9 cellular contexts compared by ENCODE assay signal in the genomic region with DNA sequence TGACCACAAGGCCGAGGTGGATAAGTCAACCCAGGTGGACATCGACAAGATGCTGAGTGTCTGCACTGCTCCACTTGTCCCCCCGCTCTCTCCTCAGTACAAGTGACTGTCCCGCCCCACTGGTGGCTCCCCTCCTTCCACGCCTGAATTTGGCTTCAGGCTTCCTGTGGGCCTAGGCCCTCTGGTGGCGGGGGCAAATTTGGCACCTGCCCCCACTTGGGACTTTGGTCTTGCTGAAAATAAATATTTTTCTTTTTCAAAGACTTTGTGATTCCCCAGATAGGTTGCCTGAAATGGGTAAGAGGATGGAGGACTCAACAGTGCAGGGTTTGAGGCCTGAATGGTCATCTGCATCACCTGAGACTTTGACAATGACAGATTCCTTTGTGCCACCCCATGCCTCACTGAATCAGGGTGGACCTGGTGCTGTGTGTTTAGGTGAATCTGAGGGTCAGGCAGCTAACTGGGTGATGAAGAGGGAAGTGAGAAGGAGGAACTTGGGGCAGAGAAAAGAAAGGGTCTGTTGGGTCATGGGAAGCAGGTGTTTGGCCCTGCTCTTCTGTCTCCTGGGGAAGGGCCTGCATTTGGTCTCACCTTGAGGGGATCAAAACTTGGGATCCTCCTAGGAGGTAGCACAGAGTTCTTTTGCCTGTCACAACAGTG. TPM values are rescaled to one million over a fixed set of nuclear protein-coding genes. Genes with fewer than 3 reads are reported as not detected.
DNase-seq lines count a peak whose midpoint lies in the region; ATAC-seq and TF ChIP-seq lines count a peak whose summit lies in the region.
"Had no signal": no experiment of that assay in that cellular context is flagged by ENCODE, and none has a peak within 500 bp of the region (broad histone marks: within the 10 kb centered on the region; RNA-seq: fewer than 3 reads in every experiment).

No MANE protein-coding gene starts in this region.

- CTCF ChIA-PET in activated B cell treated with CpG ODN at 0.5 μM for 24 hours (lab: Charles Lee): interaction anchor here (0.9 to 6.6 kb wide), 12 partner anchors 8 to 187 kb away, joined by 3 to 61 read pairs (median 6); a partner anchor contains a TSS

- H3K4me3 ChIP-seq in AG09309 (ENCODE audit: control insufficient read depth, low read depth, low read length) (no peak overlapping the region), right atrium auricular region (no peak overlapping the region)

- H3K27ac ChIP-seq in right atrium auricular region: no peak overlapping the region

- H3K27me3 Mint-ChIP-seq in activated B cell treated with CpG ODN at 0.5 μM for 24 hours: no peaks in the 10 kb centered on the region
- peaks cover 22% of the 10 kb centered on the region for H3K27me3 Mint-ChIP-seq in glutamatergic neuron (ENCODE audit: unreplicated experiment)

- H3K4me1 Mint-ChIP-seq in activated B cell treated with CpG ODN at 0.5 μM for 24 hours (peaks cover 50% of the 10 kb centered on the region), glutamatergic neuron (ENCODE audit: low read depth, unreplicated experiment) (peaks cover 27% of the 10 kb centered on the region)

- DNase-seq in AG09309 (ENCODE audit: low read depth): no peak
- no peak for DNase-seq in activated B cell treated with CpG ODN at 0.5 μM for 24 hours
- DNase-seq in glutamatergic neuron: no peak
- DNase-seq in KG1 (lab: John Stamatoyannopoulos, UW): no peak
- DNase-seq in iPS-NIHi7 (ENCODE audit: extremely low spot score): no peak
- no peak for DNase-seq in right atrium auricular region (ENCODE audit: low spot score)

- no peaks in the 10 kb centered on the region for H3K36me3 Mint-ChIP-seq in activated B cell treated with CpG ODN at 0.5 μM for 24 hours (ENCODE audit: low read depth)
- no peaks in the 10 kb centered on the region for H3K36me3 Mint-ChIP-seq in glutamatergic neuron (ENCODE audit: unreplicated experiment)

- H3K9me3 Mint-ChIP-seq in activated B cell treated with CpG ODN at 0.5 μM for 24 hours (no peaks in the 10 kb centered on the region), glutamatergic neuron (ENCODE audit: unreplicated experiment) (peaks cover 10% of the 10 kb centered on the region)

- intact Hi-C loops in activated B cell treated with CpG ODN at 0.5 μM for 24 hours (cut with micrococcal nuclease): loop anchor here (1.0 to 10.0 kb wide), 12 partner anchors 106 to 566 kb away; a partner anchor contains a TSS

- ATAC-seq in activated B cell treated with CpG ODN at 0.5 μM for 24 hours (ENCODE audit: low read depth): no peak
- ATAC-seq in GM19023 (IDR thresholded peaks at IDR 0.05; ENCODE audit: unreplicated experiment): no peak

- H3K9me3 ChIP-seq in right atrium auricular region: no peaks in the 10 kb centered on the region

- TF ChIP-seq CTCF in AG09309 (IDR thresholded peaks at IDR 0.05; ENCODE audit: control insufficient read depth, insufficient read depth, low read depth, low read length, missing control alignments) (peak; percentile 29), GM12872 (IDR thresholded peaks at IDR 0.05; ENCODE audit: insufficient read depth, low read depth, low read length) (peak; percentile 47; the same call in 2 of the 3 replicates), activated B cell treated with CpG ODN at 0.5 μM for 24 hours (IDR thresholded peaks at IDR 0.05) (no peak), glutamatergic neuron (IDR thresholded peaks at IDR 0.05; ENCODE audit: partially characterized antibody, unreplicated experiment) (peak; percentile 4), right atrium auricular region (IDR thresholded peaks at IDR 0.05) (no peak)

- no peaks in the 10 kb centered on the region for H3K27me3 ChIP-seq in right atrium auricular region

- H3K36me3 ChIP-seq in right atrium auricular region: no peaks in the 10 kb centered on the region

- POLR2A ChIA-PET in activated B cell treated with CpG ODN at 0.5 μM for 24 hours (lab: Charles Lee): interaction anchor here (0.5 to 2.5 kb wide), 8 partner anchors 23 to 151 kb away, joined by 3 to 9 read pairs (median 4); a partner anchor contains a TSS

- H3K4me3 Mint-ChIP-seq in activated B cell treated with CpG ODN at 0.5 μM for 24 hours (peak overlapping the region; percentile 29), glutamatergic neuron (ENCODE audit: unreplicated experiment) (peak overlapping the region; percentile 32)

- H3K4me1 ChIP-seq in right atrium auricular region: peaks cover 0 to 43% of the 10 kb centered on the region in 2 donors

- H3K27ac Mint-ChIP-seq in activated B cell treated with CpG ODN at 0.5 μM for 24 hours (peak overlapping the region; percentile 85), glutamatergic neuron (ENCODE audit: unreplicated experiment) (peak overlapping the region; percentile 50)

RNA-seq across cellular contexts. Expression of a gene that starts 2.0 kb away (rescaled TPM):
- total RNA-seq in activated B cell treated with CpG ODN at 0.5 μM for 24 hours: 2.4 and 4.6 TPM in 2 replicates
- 3.4 TPM for total RNA-seq in glutamatergic neuron (ENCODE audit: unreplicated experiment)
- 1 to 10 TPM; 3.6 to 7.7 TPM for total RNA-seq in right atrium auricular region
- total RNA-seq: G401 had no signal

RNA-seq across cellular contexts. Expression of a gene that starts 2.1 kb away (rescaled TPM):
- total RNA-seq in activated B cell treated with CpG ODN at 0.5 μM for 24 hours (8.9 and 9.5 TPM in 2 replicates), glutamatergic neuron (ENCODE audit: unreplicated experiment) (19.0 TPM), right atrium auricular region (10 to 100 TPM in 1 of 2 donors, 1 to 10 TPM in 1; 9.2 to 12.3 TPM)

RNA-seq across cellular contexts. Expression of a gene that starts 7.9 kb away (rescaled TPM):
- total RNA-seq in activated B cell treated with CpG ODN at 0.5 μM for 24 hours (5.9 and 6.0 TPM in 2 replicates), glutamatergic neuron (ENCODE audit: unreplicated experiment) (18.7 TPM), right atrium auricular region (1 to 10 TPM; 3.9 to 5.6 TPM)

RNA-seq across cellular contexts. Expression of a gene that starts 8.6 kb away (rescaled TPM):
- 38.2 and 41.4 TPM in 2 replicates for total RNA-seq in activated B cell treated with CpG ODN at 0.5 μM for 24 hours
- total RNA-seq in glutamatergic neuron (ENCODE audit: unreplicated experiment): 33.3 TPM
- total RNA-seq in right atrium auricular region: 10 to 100 TPM in 1 of 2 donors, 1 to 10 TPM in 1; 7.0 to 10.8 TPM

RNA-seq across cellular contexts. Expression of a gene that starts 23.7 kb away (rescaled TPM):
- total RNA-seq in activated B cell treated with CpG ODN at 0.5 μM for 24 hours (138 and 151 TPM in 2 replicates), glutamatergic neuron (ENCODE audit: unreplicated experiment) (37.1 TPM), right atrium auricular region (under 1 TPM in 1 of 2 donors, not detected in 1; 0.47 TPM)

Comparison
In these comparisons a context has a peak if more than half of its experiments do, and no peak if none do; other contexts are left out.
1. CTCF ChIP-seq: peak in AG09309 (single experiment), GM12872 (single experiment) and glutamatergic neuron (single experiment); none in activated B cell treated with CpG ODN at 0.5 μM for 24 hours (single experiment) and right atrium auricular region (0 of 2).